Comparison of ENCODE assay signal across 25 cellular contexts in the genomic region with DNA sequence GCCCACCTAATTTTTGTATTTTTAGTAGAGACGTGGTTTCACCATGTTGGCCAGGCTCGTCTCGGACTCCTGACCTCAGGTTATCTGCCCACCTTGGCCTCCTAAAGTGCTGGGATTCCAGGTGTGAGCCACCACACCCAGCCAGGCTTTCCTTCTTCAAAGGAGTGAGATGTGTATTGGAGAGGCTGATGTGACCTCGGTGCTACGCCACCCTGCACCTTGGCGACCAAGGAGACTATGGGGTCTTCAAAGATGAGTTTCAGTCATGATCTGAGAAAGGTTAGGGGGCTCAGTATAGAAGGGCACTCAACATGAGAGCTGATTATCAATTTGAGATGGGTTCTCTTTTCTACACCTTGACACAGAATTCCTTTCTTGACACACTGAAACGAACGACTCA.
"Had no signal": no experiment of that assay in that cellular context is flagged by ENCODE, and none has a peak within 500 bp of the region (broad histone marks: within the 10 kb centered on the region; RNA-seq: fewer than 3 reads in every experiment).

No MANE protein-coding gene starts in this region.

- H3K4me3 Mint-ChIP-seq: activated CD4-positive, alpha-beta T cell treated with anti-CD3 and anti-CD28 coated beads, Interleukin-2, amount 10 ng/mL, durations not matched to agents 7 days and 5 days; activated CD8-positive, alpha-beta T cell treated with anti-CD3 and anti-CD28 coated beads for 36 hours; activated naive CD8-positive, alpha-beta T cell; activated T-cell treated with anti-CD3 and anti-CD28 coated beads, Interleukin-2, amount 50 U/mL, for 4 hours; activated T-helper 17 cell treated with anti-CD3 and anti-CD28 coated beads, Interleukin-2, amount 50 U/mL, for 72 hours; WTC11 had no signal

- H3K36me3 ChIP-seq: colonic mucosa had no signal

- H3K27me3 ChIP-seq: body of pancreas, colonic mucosa had no signal

- H3K4me1 Mint-ChIP-seq: activated CD4-positive, alpha-beta T cell treated with anti-CD3 and anti-CD28 coated beads, Interleukin-2, amount 10 ng/mL, durations not matched to agents 7 days and 5 days; activated T-helper 17 cell treated with anti-CD3 and anti-CD28 coated beads, Interleukin-2, amount 50 U/mL, for 72 hours had no signal

- H3K27ac Mint-ChIP-seq: activated CD4-positive, alpha-beta T cell treated with anti-CD3 and anti-CD28 coated beads, Interleukin-2, amount 10 ng/mL, durations not matched to agents 7 days and 5 days; activated CD8-positive, alpha-beta T cell treated with anti-CD3 and anti-CD28 coated beads for 36 hours; activated naive CD8-positive, alpha-beta T cell; activated T-helper 17 cell treated with anti-CD3 and anti-CD28 coated beads, Interleukin-2, amount 50 U/mL, for 72 hours; WTC11 had no signal

- FAIRE-seq: frontal cortex had no signal

- H3K9me3 Mint-ChIP-seq: activated CD4-positive, alpha-beta T cell treated with anti-CD3 and anti-CD28 coated beads, Interleukin-2, amount 10 ng/mL, durations not matched to agents 7 days and 5 days; activated CD8-positive, alpha-beta T cell treated with anti-CD3 and anti-CD28 coated beads for 36 hours; activated T-cell treated with anti-CD3 and anti-CD28 coated beads, Interleukin-2, amount 50 U/mL, for 4 hours; activated T-helper 17 cell treated with anti-CD3 and anti-CD28 coated beads, Interleukin-2, amount 50 U/mL, for 72 hours; WTC11 had no signal

- H3K27me3 Mint-ChIP-seq: activated CD4-positive, alpha-beta T cell treated with anti-CD3 and anti-CD28 coated beads, Interleukin-2, amount 10 ng/mL, durations not matched to agents 7 days and 5 days; activated naive CD8-positive, alpha-beta T cell had no signal

- H3K9me3 ChIP-seq: body of pancreas, colonic mucosa had no signal

- ATAC-seq: activated CD8-positive, alpha-beta T cell treated with anti-CD3 and anti-CD28 coated beads for 36 hours; activated T-cell treated with anti-CD3 and anti-CD28 coated beads, Interleukin-2, amount 50 U/mL, for 4 hours; activated T-helper 17 cell treated with anti-CD3 and anti-CD28 coated beads, Interleukin-2, amount 50 U/mL, for 72 hours; body of pancreas; esophagus mucosa; WTC11 had no signal

- H3K36me3 Mint-ChIP-seq: activated naive CD8-positive, alpha-beta T cell; WTC11 had no signal

- H3K27ac ChIP-seq: body of pancreas, colonic mucosa had no signal

- H3K4me1 ChIP-seq: body of pancreas, colonic mucosa had no signal

- H3K4me3 ChIP-seq: body of pancreas, colonic mucosa had no signal

- DNase-seq: activated CD4-positive, alpha-beta T cell treated with anti-CD3 and anti-CD28 coated beads for 1 hour; activated CD4-positive, alpha-beta T cell treated with anti-CD3 and anti-CD28 coated beads for 4 hours; activated CD4-positive, alpha-beta T cell treated with anti-CD3 and anti-CD28 coated beads, Interleukin-2, amount 10 ng/mL, durations not matched to agents 7 days and 5 days; activated CD4-positive, alpha-beta T cell treated with anti-CD3 and anti-CD28 coated beads, Interleukin-2, amount 50 U/mL, for 48 hours; activated CD8-positive, alpha-beta memory T cell treated with anti-CD3 and anti-CD28 coated beads for 24 hours; activated CD8-positive, alpha-beta T cell treated with anti-CD3 and anti-CD28 coated beads for 36 hours; activated effector memory CD4-positive, alpha-beta T cell treated with Interleukin-2 at 50 U/mL for 16 hours; activated gamma-delta T cell treated with Interleukin-2 at 50 U/mL for 16 hours; activated naive CD4-positive, alpha-beta T cell treated with anti-CD3 and anti-CD28 coated beads, Interleukin-2, amount 50 U/mL, for 16 hours; activated naive CD4-positive, alpha-beta T cell treated with Interleukin-2 at 50 U/mL for 16 hours; activated T-cell treated with anti-CD3 and anti-CD28 coated beads, Interleukin-2, amount 50 U/mL, for 4 hours; amniotic stem cell; body of pancreas; central memory CD4-positive, alpha-beta T cell; cerebellar nuclear complex; colonic mucosa; effector CD8-positive, alpha-beta T cell; foreskin fibroblast; glutamatergic neuron; T-helper 2 cell had no signal
